ENCODE assay signal across 3 cellular contexts in the genomic region with DNA sequence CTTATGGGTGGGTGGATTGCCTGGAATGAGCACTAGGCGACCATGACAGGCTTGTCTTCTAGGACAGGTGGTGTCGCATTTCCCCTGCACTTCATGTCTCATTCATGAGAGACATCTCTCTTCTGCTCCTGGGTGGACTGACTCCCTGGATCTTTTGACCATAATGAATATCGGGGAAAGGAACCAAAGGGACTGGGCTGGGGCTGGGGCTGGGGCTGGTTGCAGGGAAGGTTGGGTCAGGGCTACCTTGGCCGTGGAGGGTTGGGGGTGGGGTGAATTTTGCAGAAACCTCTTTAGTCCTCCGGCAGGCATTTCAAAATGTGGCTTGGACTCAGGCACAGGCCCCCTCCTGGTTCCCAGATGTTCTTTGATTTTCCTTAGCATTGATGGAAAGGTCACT.
"Had no signal": no experiment of that assay in that cellular context is flagged by ENCODE, and none has a peak within 500 bp of the region (broad histone marks: within the 10 kb centered on the region; RNA-seq: fewer than 3 reads in every experiment).

No MANE protein-coding gene starts in this region.

- ATAC-seq: GM12878 had no signal

- DNase-seq: GDM1, GF-D8 had no signal

- H3K4me3 ChIP-seq: GM12878 had no signal
